Comparison of ENCODE assay signal across 1 cellular context in the genomic region with DNA sequence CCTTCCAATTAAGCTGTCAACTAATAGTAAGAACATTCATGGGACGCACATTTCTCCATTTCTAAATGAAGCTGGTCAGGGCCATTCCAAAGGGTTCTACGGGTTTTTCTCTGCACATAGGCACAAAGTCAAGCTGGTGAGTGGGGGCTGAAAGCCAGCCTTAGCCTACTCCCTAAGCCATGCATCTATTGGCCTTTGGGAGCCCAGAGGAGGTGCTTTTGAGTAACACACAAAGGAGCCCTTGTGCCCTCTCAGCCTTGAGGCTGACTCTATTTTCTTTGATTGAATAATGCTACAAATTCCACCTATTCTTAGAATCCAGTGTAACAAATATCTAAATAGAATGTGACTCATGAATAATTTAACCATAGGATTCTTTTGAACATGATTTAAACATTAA.
TF ChIP-seq lines count a peak whose summit lies in the region.

No MANE protein-coding gene starts in this region.

TF ChIP-seq in HepG2, 621 proteins besides CTCF, POLR2A, EP300 and RAD21 (continued from another document):
- TF ChIP-seq SOX13 (IDR thresholded peaks at IDR 0.05) (no peak), SOX13 (CRISPR knock-in tag; conservative IDR thresholded peaks at IDR 0.05 in 1 of 2, IDR thresholded peaks at IDR 0.05 in 1 of 2) (peak in 1 of 2 experiments; percentile 62; a peak in 2 of 4 replicates), POGZ (CRISPR knock-in tag; IDR thresholded peaks at IDR 0.05) (peak; percentile 45), XRCC5 (optimal IDR thresholded peaks at IDR 0.05; ENCODE audit: low read length) (peak; percentile 18), SOX5 (CRISPR knock-in tag; IDR thresholded peaks at IDR 0.05; ENCODE audit: borderline replicate concordance) (peak; percentile 20; the same call in 1 of the 2 replicates), FOSL2 (CRISPR knock-in tag; IDR thresholded peaks at IDR 0.05) (0 out of 2 replicates have a peak, but pooled peaks have one; percentile 25), ZNF644 (CRISPR knock-in tag; IDR thresholded peaks at IDR 0.05; ENCODE audit: low read depth) (peak; percentile 90), SOX6 (IDR thresholded peaks at IDR 0.05) (no peak), SOX6 (CRISPR knock-in tag; IDR thresholded peaks at IDR 0.05) (peak; percentile 48; the same call in 1 of the 2 replicates), CC2D1A (CRISPR knock-in tag; IDR thresholded peaks at IDR 0.05) (no peak), NR2F6 (IDR thresholded peaks at IDR 0.05) (no peak), NR2F6 (CRISPR knock-in tag; IDR thresholded peaks at IDR 0.05) (0 out of 2 replicates have a peak, but pooled peaks have one; percentile 15), GATAD2A (CRISPR knock-in tag; IDR thresholded peaks at IDR 0.05) (peak; percentile 52), ZMYM4 (CRISPR knock-in tag; IDR thresholded peaks at IDR 0.05) (peak; percentile 64)
- TF ChIP-seq, protein P1, sequence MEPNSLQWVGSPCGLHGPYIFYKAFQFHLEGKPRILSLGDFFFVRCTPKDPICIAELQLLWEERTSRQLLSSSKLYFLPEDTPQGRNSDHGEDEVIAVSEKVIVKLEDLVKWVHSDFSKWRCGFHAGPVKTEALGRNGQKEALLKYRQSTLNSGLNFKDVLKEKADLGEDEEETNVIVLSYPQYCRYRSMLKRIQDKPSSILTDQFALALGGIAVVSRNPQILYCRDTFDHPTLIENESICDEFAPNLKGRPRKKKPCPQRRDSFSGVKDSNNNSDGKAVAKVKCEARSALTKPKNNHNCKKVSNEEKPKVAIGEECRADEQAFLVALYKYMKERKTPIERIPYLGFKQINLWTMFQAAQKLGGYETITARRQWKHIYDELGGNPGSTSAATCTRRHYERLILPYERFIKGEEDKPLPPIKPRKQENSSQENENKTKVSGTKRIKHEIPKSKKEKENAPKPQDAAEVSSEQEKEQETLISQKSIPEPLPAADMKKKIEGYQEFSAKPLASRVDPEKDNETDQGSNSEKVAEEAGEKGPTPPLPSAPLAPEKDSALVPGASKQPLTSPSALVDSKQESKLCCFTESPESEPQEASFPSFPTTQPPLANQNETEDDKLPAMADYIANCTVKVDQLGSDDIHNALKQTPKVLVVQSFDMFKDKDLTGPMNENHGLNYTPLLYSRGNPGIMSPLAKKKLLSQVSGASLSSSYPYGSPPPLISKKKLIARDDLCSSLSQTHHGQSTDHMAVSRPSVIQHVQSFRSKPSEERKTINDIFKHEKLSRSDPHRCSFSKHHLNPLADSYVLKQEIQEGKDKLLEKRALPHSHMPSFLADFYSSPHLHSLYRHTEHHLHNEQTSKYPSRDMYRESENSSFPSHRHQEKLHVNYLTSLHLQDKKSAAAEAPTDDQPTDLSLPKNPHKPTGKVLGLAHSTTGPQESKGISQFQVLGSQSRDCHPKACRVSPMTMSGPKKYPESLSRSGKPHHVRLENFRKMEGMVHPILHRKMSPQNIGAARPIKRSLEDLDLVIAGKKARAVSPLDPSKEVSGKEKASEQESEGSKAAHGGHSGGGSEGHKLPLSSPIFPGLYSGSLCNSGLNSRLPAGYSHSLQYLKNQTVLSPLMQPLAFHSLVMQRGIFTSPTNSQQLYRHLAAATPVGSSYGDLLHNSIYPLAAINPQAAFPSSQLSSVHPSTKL (CRISPR knock-in tag; IDR thresholded peaks at IDR 0.05) = peak; percentile 53; the same call in 1 of the 2 replicates
- TF ChIP-seq, protein P2, sequence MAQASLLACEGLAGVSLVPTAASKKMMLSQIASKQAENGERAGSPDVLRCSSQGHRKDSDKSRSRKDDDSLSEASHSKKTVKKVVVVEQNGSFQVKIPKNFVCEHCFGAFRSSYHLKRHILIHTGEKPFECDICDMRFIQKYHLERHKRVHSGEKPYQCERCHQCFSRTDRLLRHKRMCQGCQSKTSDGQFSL (CRISPR knock-in tag; IDR thresholded peaks at IDR 0.05) = no peak
- TF ChIP-seq, protein P3, sequence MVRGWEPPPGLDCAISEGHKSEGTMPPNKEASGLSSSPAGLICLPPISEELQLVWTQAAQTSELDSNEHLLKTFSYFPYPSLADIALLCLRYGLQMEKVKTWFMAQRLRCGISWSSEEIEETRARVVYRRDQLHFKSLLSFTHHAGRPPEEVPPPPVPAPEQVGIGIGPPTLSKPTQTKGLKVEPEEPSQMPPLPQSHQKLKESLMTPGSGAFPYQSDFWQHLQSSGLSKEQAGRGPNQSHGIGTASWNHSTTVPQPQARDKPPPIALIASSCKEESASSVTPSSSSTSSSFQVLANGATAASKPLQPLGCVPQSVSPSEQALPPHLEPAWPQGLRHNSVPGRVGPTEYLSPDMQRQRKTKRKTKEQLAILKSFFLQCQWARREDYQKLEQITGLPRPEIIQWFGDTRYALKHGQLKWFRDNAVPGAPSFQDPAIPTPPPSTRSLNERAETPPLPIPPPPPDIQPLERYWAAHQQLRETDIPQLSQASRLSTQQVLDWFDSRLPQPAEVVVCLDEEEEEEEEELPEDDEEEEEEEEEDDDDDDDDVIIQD (CRISPR knock-in tag; IDR thresholded peaks at IDR 0.05; ENCODE audit: low read depth) = peak; percentile 55; the same call in 1 of the 2 replicates
